In genomic region chr4:166146806-166147540, GRCh38 we compare ENCODE assay signal across 18 cellular contexts.
DNase-seq lines count a peak whose midpoint lies in the region; ATAC-seq and TF ChIP-seq lines count a peak whose summit lies in the region.
"Had no signal": no experiment of that assay in that cellular context is flagged by ENCODE, and none has a peak within 500 bp of the region (broad histone marks: within the 10 kb centered on the region; RNA-seq: fewer than 3 reads in every experiment).

No MANE protein-coding gene starts in this region.

- no peak overlapping the region for H2BK120ac ChIP-seq in neuronal stem cell (ENCODE audit: low read depth, low read length)

- peaks cover 0 to 6% of the 10 kb centered on the region in 2 experiments; a peak in 1 of 4 replicates for H3K4me1 ChIP-seq in SK-N-SH (ENCODE audit: control insufficient read depth in 1 of 2, insufficient read depth in 2 of 2, low read depth in 1 of 2, low read length in 1 of 2)
- H3K4me1 ChIP-seq in RWPE2 (ENCODE audit: insufficient read depth, poor library complexity, severe bottlenecking): no peaks in the 10 kb centered on the region
- no peaks in the 10 kb centered on the region for H3K4me1 ChIP-seq in neuronal stem cell (ENCODE audit: control insufficient read depth in 2 of 2, insufficient read depth in 1 of 2, low read depth in 1 of 2, low read length in 2 of 2)

- no peak for TF ChIP-seq EP300 in SK-N-SH (IDR thresholded peaks at IDR 0.05; ENCODE audit: borderline replicate concordance in 1 of 2, low read depth in 1 of 2, low read length in 1 of 2)

- H2AK5ac ChIP-seq in neuronal stem cell (ENCODE audit: low read depth, low read length): no peak overlapping the region

- H3K4ac ChIP-seq in neuronal stem cell (ENCODE audit: low read length): no peak overlapping the region

- H3K23ac ChIP-seq in neuronal stem cell (ENCODE audit: low read depth, low read length, poor library complexity): no peak overlapping the region

- TF ChIP-seq RAD21 in SK-N-SH (IDR thresholded peaks at IDR 0.05; ENCODE audit: low read length): no peak

- H3K9ac ChIP-seq in SK-N-SH (no peak overlapping the region), neuronal stem cell (ENCODE audit: low read depth, low read length, poor library complexity) (peak overlapping the region; percentile 50)

- no peaks in the 10 kb centered on the region for H4K20me1 ChIP-seq in SK-N-SH (ENCODE audit: insufficient read depth)

- H3K79me2 ChIP-seq in SK-N-SH (ENCODE audit: insufficient read depth): no peaks in the 10 kb centered on the region

- H2AFZ ChIP-seq in SK-N-SH (ENCODE audit: low read depth) (peak overlapping the region; percentile 9; the same call in 1 of the 2 replicates), neuronal stem cell (ENCODE audit: low read length) (no peak overlapping the region)

- no peak overlapping the region for H3K27ac ChIP-seq in SK-N-SH (ENCODE audit: low read depth in 2 of 2, low read length in 1 of 2)
- no peak overlapping the region for H3K27ac ChIP-seq in RWPE2 (ENCODE audit: poor library complexity, severe bottlenecking)
- no peak overlapping the region for H3K27ac ChIP-seq in neuronal stem cell (replicated peaks; ENCODE audit: low read length)

- H3K14ac ChIP-seq in neuronal stem cell (ENCODE audit: low read length): no peak overlapping the region

- H3K9me3 ChIP-seq in SK-N-SH (no peaks in the 10 kb centered on the region), RWPE2 (ENCODE audit: severe bottlenecking) (no peaks in the 10 kb centered on the region), neuronal stem cell (replicated peaks in 1 of 2; ENCODE audit: control insufficient read depth in 2 of 2, insufficient read depth in 1 of 2, low read depth in 1 of 2, low read length in 2 of 2) (no peaks in the 10 kb centered on the region)

- H3K36me3 ChIP-seq in SK-N-SH (replicated peaks in 1 of 2; ENCODE audit: control insufficient read depth in 1 of 2, insufficient read depth in 2 of 2, low read length in 1 of 2) (no peaks in the 10 kb centered on the region), RWPE2 (ENCODE audit: low read depth) (no peaks in the 10 kb centered on the region), neuronal stem cell (replicated peaks in 1 of 2; ENCODE audit: control insufficient read depth in 2 of 2, insufficient read depth in 2 of 2, low read length in 2 of 2) (no peaks in the 10 kb centered on the region)

- POLR2A ChIA-PET in SK-N-SH (lab: Yijun Ruan, JAX): no interaction called here

- CTCF ChIA-PET in SK-N-SH (lab: Yijun Ruan, JAX): no interaction called here

- no peak overlapping the region for H4K8ac ChIP-seq in neuronal stem cell (ENCODE audit: low read depth, low read length)

- no peak overlapping the region for H3K4me3 ChIP-seq in SK-N-SH (ENCODE audit: low read depth in 2 of 2, low read length in 1 of 2)
- no peak overlapping the region for H3K4me3 ChIP-seq in RWPE2 (ENCODE audit: severe bottlenecking)
- no peak overlapping the region for H3K4me3 ChIP-seq in neuronal stem cell (ENCODE audit: low read length in 2 of 2)

- H3K79me1 ChIP-seq in neuronal stem cell (ENCODE audit: low read depth, low read length): no peaks in the 10 kb centered on the region

- H2BK5ac ChIP-seq in neuronal stem cell (ENCODE audit: low read length): no peak overlapping the region

- H2BK15ac ChIP-seq in neuronal stem cell (ENCODE audit: low read length): no peak overlapping the region

- H3F3A ChIP-seq in SK-N-SH (replicated peaks; ENCODE audit: insufficient read depth): no peaks in the 10 kb centered on the region

- H3K4me2 ChIP-seq in SK-N-SH: no peak overlapping the region
- H3K4me2 ChIP-seq in neuronal stem cell (ENCODE audit: insufficient read depth, low read length, poor library complexity, severe bottlenecking): no peak overlapping the region

- ATAC-seq in SK-N-SH treated with all-trans-retinoic acid at 6 μM for 48 hours (no peak; the same call in 2 of the 3 replicates), RWPE2 (ENCODE audit: low read depth) (peak; percentile 25; the same call in 1 of the 3 replicates), HG03280 (IDR thresholded peaks at IDR 0.05; ENCODE audit: unreplicated experiment) (no peak)
- ATAC-seq: Panc1 had no signal

- TF ChIP-seq CTCF in SK-N-SH (IDR thresholded peaks at IDR 0.05): no peak
- no peak for TF ChIP-seq CTCF in RWPE2 (IDR thresholded peaks at IDR 0.05; ENCODE audit: poor library complexity, severe bottlenecking)

- H2BK12ac ChIP-seq in neuronal stem cell (ENCODE audit: low read length): no peak overlapping the region

- peak overlapping the region; percentile 64 for H4K91ac ChIP-seq in neuronal stem cell (ENCODE audit: low read depth, low read length, poor library complexity)

- WGBS in SK-N-SH (ENCODE audit: low lambda C conversion rate): 10% methylated on average over 6 of the region's 6 CpGs
- whole genome bisulfite sequencing in neuronal stem cell (ENCODE audit: extremely low coverage in 2 of 2, insufficient read length in 2 of 2, insufficient replicate concordance in 1 of 2), 2 donors: no CpG with 5 or more reads among the region's 6 CpGs

- H3K18ac ChIP-seq in neuronal stem cell (ENCODE audit: low read length): no peak overlapping the region

- DNase-seq in SK-N-SH: no peak
- peak; percentile 29 for DNase-seq in NCI-H146 (lab: John Stamatoyannopoulos, UW)
- no peak for DNase-seq in RWPE2 (ENCODE audit: low spot score)
- no peak for DNase-seq in neuronal stem cell (ENCODE audit: low spot score)
- no peak for DNase-seq in NAMALWA (ENCODE audit: low spot score)
- no peak for DNase-seq in Ammon's horn (ENCODE audit: low spot score)
- DNase-seq: CD4-positive, alpha-beta T cell; DND-41; H7; Karpas-422; NCI-H1694 treated with DMSO at 0.1 percent for 48 hours; NCI-H2171; NCI-H510A treated with DMSO at 0.1 percent for 48 hours; SHP77 treated with DMSO at 0.1 percent for 48 hours; SW 1271 had no signal

- no peaks in the 10 kb centered on the region for H3K9me2 ChIP-seq in SK-N-SH

- H3K27me3 ChIP-seq in SK-N-SH (ENCODE audit: insufficient read depth): no peaks in the 10 kb centered on the region
- no peaks in the 10 kb centered on the region for H3K27me3 ChIP-seq in RWPE2 (ENCODE audit: insufficient read depth, poor library complexity, severe bottlenecking)
- H3K27me3 ChIP-seq in neuronal stem cell (ENCODE audit: control insufficient read depth in 3 of 3, insufficient read depth in 3 of 3, low read depth in 1 of 3, low read length in 3 of 3): no peaks in the 10 kb centered on the region

TF ChIP-seq in SK-N-SH, 30 proteins besides CTCF, POLR2A, EP300 and RAD21 (continues in another document):
- TF ChIP-seq, protein P1, sequence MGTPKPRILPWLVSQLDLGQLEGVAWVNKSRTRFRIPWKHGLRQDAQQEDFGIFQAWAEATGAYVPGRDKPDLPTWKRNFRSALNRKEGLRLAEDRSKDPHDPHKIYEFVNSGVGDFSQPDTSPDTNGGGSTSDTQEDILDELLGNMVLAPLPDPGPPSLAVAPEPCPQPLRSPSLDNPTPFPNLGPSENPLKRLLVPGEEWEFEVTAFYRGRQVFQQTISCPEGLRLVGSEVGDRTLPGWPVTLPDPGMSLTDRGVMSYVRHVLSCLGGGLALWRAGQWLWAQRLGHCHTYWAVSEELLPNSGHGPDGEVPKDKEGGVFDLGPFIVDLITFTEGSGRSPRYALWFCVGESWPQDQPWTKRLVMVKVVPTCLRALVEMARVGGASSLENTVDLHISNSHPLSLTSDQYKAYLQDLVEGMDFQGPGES (IDR thresholded peaks at IDR 0.05; ENCODE audit: low read depth, low read length): no peak
- TF ChIP-seq NRF1 (IDR thresholded peaks at IDR 0.05; ENCODE audit: low read depth, low read length) (no peak), JUND (IDR thresholded peaks at IDR 0.05) (no peak), YY1 (IDR thresholded peaks at IDR 0.05; ENCODE audit: low read depth) (no peak), SIN3A (IDR thresholded peaks at IDR 0.05; ENCODE audit: borderline replicate concordance, low read depth, low read length) (no peak), GATA2 (CRISPR knock-in tag; IDR thresholded peaks at IDR 0.05) (no peak), TEAD4 (IDR thresholded peaks at IDR 0.05; ENCODE audit: borderline replicate concordance, insufficient read depth) (no peak)
- TF ChIP-seq, protein P2, sequence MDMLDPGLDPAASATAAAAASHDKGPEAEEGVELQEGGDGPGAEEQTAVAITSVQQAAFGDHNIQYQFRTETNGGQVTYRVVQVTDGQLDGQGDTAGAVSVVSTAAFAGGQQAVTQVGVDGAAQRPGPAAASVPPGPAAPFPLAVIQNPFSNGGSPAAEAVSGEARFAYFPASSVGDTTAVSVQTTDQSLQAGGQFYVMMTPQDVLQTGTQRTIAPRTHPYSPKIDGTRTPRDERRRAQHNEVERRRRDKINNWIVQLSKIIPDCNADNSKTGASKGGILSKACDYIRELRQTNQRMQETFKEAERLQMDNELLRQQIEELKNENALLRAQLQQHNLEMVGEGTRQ (IDR thresholded peaks at IDR 0.05; ENCODE audit: borderline replicate concordance, low read depth, low read length): no peak

TF ChIP-seq in SK-N-SH treated with all-trans-retinoic acid at 6 μM for 48 hours, 23 proteins besides CTCF, POLR2A, EP300 and RAD21 (continues in another document):
- TF ChIP-seq OSR1 (CRISPR knock-in tag; IDR thresholded peaks at IDR 0.05) (no peak), CSRNP3 (CRISPR knock-in tag; IDR thresholded peaks at IDR 0.05) (no peak), BACH2 (CRISPR knock-in tag; IDR thresholded peaks at IDR 0.05; ENCODE audit: borderline replicate concordance) (no peak), ISL1 (CRISPR knock-in tag; IDR thresholded peaks at IDR 0.05) (no peak), ZNF8 (CRISPR knock-in tag; IDR thresholded peaks at IDR 0.05) (no peak)
